Comparison of ENCODE assay signal across 9 cellular contexts in genomic region chr20:32332614-32333013, GRCh38. TPM values are rescaled to one million over a fixed set of nuclear protein-coding genes. Genes with fewer than 3 reads are reported as not detected.
DNase-seq lines count a peak whose midpoint lies in the region; ATAC-seq and TF ChIP-seq lines count a peak whose summit lies in the region.
"Had no signal": no experiment of that assay in that cellular context is flagged by ENCODE, and none has a peak within 500 bp of the region (broad histone marks: within the 10 kb centered on the region; RNA-seq: fewer than 3 reads in every experiment).

No MANE protein-coding gene starts in this region.

- no peak overlapping the region for H3K4me2 ChIP-seq in hepatocyte

- H3K4me1 ChIP-seq in CD4-positive, alpha-beta memory T cell (ENCODE audit: insufficient read depth, low read length) = peaks cover 27% of the 10 kb centered on the region
- peaks cover 13% of the 10 kb centered on the region for H3K4me1 ChIP-seq in hepatocyte (ENCODE audit: insufficient read depth)

- no peaks in the 10 kb centered on the region for H3K9me3 Mint-ChIP-seq in CD4-positive, alpha-beta memory T cell
- H3K9me3 Mint-ChIP-seq in activated B cell treated with CpG ODN at 0.5 μM for 24 hours = no peaks in the 10 kb centered on the region

- H3K27me3 ChIP-seq in CD4-positive, alpha-beta memory T cell (ENCODE audit: insufficient read depth, low read length) = no peaks in the 10 kb centered on the region
- H3K27me3 ChIP-seq in hepatocyte = no peaks in the 10 kb centered on the region

- intact Hi-C loops in CD4-positive, alpha-beta memory T cell (cut with micrococcal nuclease) = no loop called here
- intact Hi-C loops in activated B cell treated with CpG ODN at 0.5 μM for 24 hours (cut with micrococcal nuclease) = no loop called here

- no peak for TF ChIP-seq CTCF in activated B cell treated with CpG ODN at 0.5 μM for 24 hours (IDR thresholded peaks at IDR 0.05)
- no peak for TF ChIP-seq CTCF in hepatocyte (IDR thresholded peaks at IDR 0.05; ENCODE audit: poor library complexity)

- no peaks in the 10 kb centered on the region for H4K20me1 ChIP-seq in hepatocyte (ENCODE audit: insufficient read depth, poor library complexity, severe bottlenecking)

- CTCF ChIA-PET in CD4-positive, alpha-beta memory T cell (lab: Charles Lee; ENCODE audit: partially characterized antibody) = interaction anchor here (0.7 kb wide), 1 partner anchor 12 kb away, joined by 3 read pairs; no protein-coding TSS in a partner anchor
- CTCF ChIA-PET in activated B cell treated with CpG ODN at 0.5 μM for 24 hours (lab: Charles Lee) = interaction anchor here (0.9 kb wide), 2 partner anchors 24 to 190 kb away, joined by 3 read pairs; no protein-coding TSS in a partner anchor

- peaks cover 19 to 37% (median 26%) of the 10 kb centered on the region in 4 donors for H3K4me1 Mint-ChIP-seq in CD4-positive, alpha-beta memory T cell
- peaks cover 42% of the 10 kb centered on the region for H3K4me1 Mint-ChIP-seq in activated B cell treated with CpG ODN at 0.5 μM for 24 hours

- peak overlapping the region in 4 of 7 donors; percentile 28 to 75 (median 53) for H3K27ac Mint-ChIP-seq in CD4-positive, alpha-beta memory T cell
- H3K27ac Mint-ChIP-seq in activated B cell treated with CpG ODN at 0.5 μM for 24 hours = peak overlapping the region; percentile 79

- H3K36me3 ChIP-seq in CD4-positive, alpha-beta memory T cell (ENCODE audit: insufficient read depth, low read length) = peaks cover 12% of the 10 kb centered on the region
- no peaks in the 10 kb centered on the region for H3K36me3 ChIP-seq in hepatocyte (replicated peaks; ENCODE audit: insufficient read depth, low read depth)

- peaks cover 28 to 33% of the 10 kb centered on the region in 2 donors for H3K36me3 Mint-ChIP-seq in CD4-positive, alpha-beta memory T cell
- peaks cover 63% of the 10 kb centered on the region for H3K36me3 Mint-ChIP-seq in activated B cell treated with CpG ODN at 0.5 μM for 24 hours (ENCODE audit: low read depth)

- H3K27me3 Mint-ChIP-seq in CD4-positive, alpha-beta memory T cell = no peaks in the 10 kb centered on the region
- H3K27me3 Mint-ChIP-seq in activated B cell treated with CpG ODN at 0.5 μM for 24 hours = no peaks in the 10 kb centered on the region

- no peak overlapping the region for H2AFZ ChIP-seq in hepatocyte

- ATAC-seq in GM21717 (IDR thresholded peaks at IDR 0.05; ENCODE audit: unreplicated experiment) (peak; percentile 19), activated B cell treated with CpG ODN at 0.5 μM for 24 hours (ENCODE audit: low read depth) (no peak), HG03442 (IDR thresholded peaks at IDR 0.05; ENCODE audit: unreplicated experiment) (no peak)

- no peaks in the 10 kb centered on the region for H3K79me2 ChIP-seq in hepatocyte

- H3K27ac ChIP-seq in CD4-positive, alpha-beta memory T cell (ENCODE audit: low read depth, low read length) = no peak overlapping the region
- H3K27ac ChIP-seq in hepatocyte = peak overlapping the region; percentile 32

- no peak overlapping the region for H3K4me3 Mint-ChIP-seq in CD4-positive, alpha-beta memory T cell
- H3K4me3 Mint-ChIP-seq in activated B cell treated with CpG ODN at 0.5 μM for 24 hours = no peak overlapping the region

- H3K9me2 ChIP-seq in hepatocyte (replicated peaks; ENCODE audit: insufficient read depth) = no peaks in the 10 kb centered on the region

- 96% methylated on average over 3 of the region's 3 CpGs for WGBS in hepatocyte (ENCODE audit: low lambda C conversion rate, missing lambda C conversion rate)

- H3K4me3 ChIP-seq in CD4-positive, alpha-beta memory T cell (ENCODE audit: low read length in 2 of 2) = no peak overlapping the region
- H3K4me3 ChIP-seq in hepatocyte = no peak overlapping the region

- POLR2A ChIA-PET in CD4-positive, alpha-beta memory T cell (lab: Charles Lee; ENCODE audit: partially characterized antibody) = interaction anchor here (1.8 to 2.0 kb wide), 3 partner anchors 27 to 56 kb away, joined by 4 to 7 read pairs (median 6); partner anchors contain the start of gene KIF3B
- POLR2A ChIA-PET in activated B cell treated with CpG ODN at 0.5 μM for 24 hours (lab: Charles Lee) = interaction anchor here (0.6 to 3.1 kb wide), 4 partner anchors 25 to 124 kb away, joined by 4 to 26 read pairs (median 6); partner anchors contain the start of gene ASXL1

- H3K9me3 ChIP-seq in CD4-positive, alpha-beta memory T cell (ENCODE audit: control insufficient read depth in 1 of 2, low read length in 2 of 2) = no peaks in the 10 kb centered on the region
- H3K9me3 ChIP-seq in hepatocyte (ENCODE audit: low read depth) = no peaks in the 10 kb centered on the region

- no peak for DNase-seq in CD4-positive, alpha-beta memory T cell
- no peak for DNase-seq in activated B cell treated with CpG ODN at 0.5 μM for 24 hours
- no peak for DNase-seq in hepatocyte (ENCODE audit: low spot score)
- DNase-seq in NCI-H774 (lab: John Stamatoyannopoulos, UW) = no peak
- DNase-seq in retina = no peak
- DNase-seq in effector CD4-positive, alpha-beta T cell = no peak
- DNase-seq: NCI-H748 treated with DMSO at 0.1 percent for 48 hours had no signal

RNA-seq across cellular contexts. Expression of gene ASXL1, which starts 25.5 kb away (rescaled TPM):
- total RNA-seq in CD4-positive, alpha-beta memory T cell = 100 to 1,000 TPM; 126 to 127 TPM
- 10 to 100 TPM in 1 of 2 donors, 1 to 10 TPM in 1; 8.8 to 20.1 TPM for polyA plus RNA-seq in CD4-positive, alpha-beta memory T cell
- total RNA-seq in activated B cell treated with CpG ODN at 0.5 μM for 24 hours (145 and 169 TPM in 2 replicates), hepatocyte (59.6 and 82.0 TPM in 2 replicates)
- 95.6 and 126 TPM in 2 replicates for polyA plus RNA-seq in hepatocyte

RNA-seq across cellular contexts. Expression of gene KIF3B, which starts 55.2 kb away (rescaled TPM):
- 10 to 100 TPM; 14.2 to 14.5 TPM for total RNA-seq in CD4-positive, alpha-beta memory T cell
- polyA plus RNA-seq in CD4-positive, alpha-beta memory T cell = 1 to 10 TPM; 1.6 to 5.2 TPM
- total RNA-seq in activated B cell treated with CpG ODN at 0.5 μM for 24 hours (25.9 and 28.4 TPM in 2 replicates), hepatocyte (31.2 and 32.0 TPM in 2 replicates)
- 9.1 and 11.7 TPM in 2 replicates for polyA plus RNA-seq in hepatocyte
